Comparison of ENCODE assay signal across 22 cellular contexts in the genomic region with DNA sequence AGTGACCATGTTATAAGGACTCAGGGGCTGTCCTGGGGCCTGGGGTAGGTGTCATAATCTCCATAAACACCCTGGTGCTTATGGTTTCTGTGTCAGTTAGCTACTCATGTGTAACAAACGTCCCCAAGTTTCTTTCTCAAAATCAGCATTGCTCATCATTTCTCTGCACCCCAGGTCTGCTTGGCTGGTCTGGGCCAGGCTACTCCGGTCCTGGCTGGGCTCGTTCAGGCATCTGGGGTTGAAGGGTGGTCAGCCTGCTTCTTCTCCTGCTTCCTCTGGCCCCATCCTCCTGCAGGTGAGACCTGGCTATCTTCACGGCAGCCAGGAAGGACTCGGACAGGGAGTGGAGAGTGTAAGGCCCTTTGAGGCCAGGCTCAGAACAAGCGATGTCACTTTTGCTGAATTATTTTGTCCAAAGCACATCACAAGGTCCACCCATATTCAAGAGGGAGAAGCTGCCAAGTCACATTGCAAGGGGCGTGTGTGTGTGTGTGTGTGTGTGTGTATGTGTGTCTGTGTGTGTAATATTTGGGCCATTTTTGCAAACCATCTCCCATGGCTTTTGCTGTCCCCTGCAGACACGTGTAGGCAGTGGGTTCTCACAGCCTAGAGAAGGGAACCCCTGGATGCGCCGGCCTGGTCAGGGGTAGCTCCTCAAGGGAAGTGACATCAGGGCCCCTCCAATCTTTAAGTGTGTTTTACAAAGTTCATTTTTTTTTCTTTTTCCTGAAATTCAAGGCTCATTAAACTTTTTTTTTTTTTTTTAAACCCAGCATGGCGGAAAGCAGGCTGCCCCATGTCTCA.
DNase-seq lines count a peak whose midpoint lies in the region; ATAC-seq, FAIRE-seq and TF ChIP-seq lines count a peak whose summit lies in the region.
"Had no signal": no experiment of that assay in that cellular context is flagged by ENCODE, and none has a peak within 500 bp of the region (broad histone marks: within the 10 kb centered on the region; RNA-seq: fewer than 3 reads in every experiment).

No MANE protein-coding gene starts in this region.

- no peaks in the 10 kb centered on the region for H3K36me3 Mint-ChIP-seq in activated naive CD4-positive, alpha-beta T cell treated with anti-CD3 and anti-CD28 coated beads, Interleukin-2, amount 10 ng/mL, durations not matched to agents 7 days and 5 days

- H3K4me3 ChIP-seq in osteoblast (ENCODE audit: insufficient read depth, low read length): no peak overlapping the region
- H3K4me3 ChIP-seq in gastroesophageal sphincter: no peak overlapping the region

- no peaks in the 10 kb centered on the region for H3K27me3 ChIP-seq in osteoblast (ENCODE audit: insufficient read depth, low read length)
- peaks cover 43% of the 10 kb centered on the region for H3K27me3 ChIP-seq in gastroesophageal sphincter

- peak overlapping the region; percentile 37 for H3K27ac Mint-ChIP-seq in activated naive CD4-positive, alpha-beta T cell treated with anti-CD3 and anti-CD28 coated beads, Interleukin-2, amount 10 ng/mL, durations not matched to agents 7 days and 5 days

- H4K20me1 ChIP-seq in osteoblast (ENCODE audit: insufficient read depth, low read length): no peaks in the 10 kb centered on the region

- TF ChIP-seq POLR2A in gastroesophageal sphincter (IDR thresholded peaks at IDR 0.05): no peak

- no peak overlapping the region for H3K4me3 Mint-ChIP-seq in activated naive CD4-positive, alpha-beta T cell treated with anti-CD3 and anti-CD28 coated beads, Interleukin-2, amount 10 ng/mL, durations not matched to agents 7 days and 5 days

- H3K27ac ChIP-seq in osteoblast (ENCODE audit: low read depth, low read length) (no peak overlapping the region), gastroesophageal sphincter (no peak overlapping the region)

- no peaks in the 10 kb centered on the region for H3K79me2 ChIP-seq in osteoblast (ENCODE audit: insufficient read depth, low read length)

- TF ChIP-seq EP300 in gastroesophageal sphincter (IDR thresholded peaks at IDR 0.05): no peak

- no peaks in the 10 kb centered on the region for H3K36me3 ChIP-seq in osteoblast (ENCODE audit: insufficient read depth, low read length)
- no peaks in the 10 kb centered on the region for H3K36me3 ChIP-seq in gastroesophageal sphincter

- DNase-seq in activated naive CD4-positive, alpha-beta T cell treated with anti-CD3 and anti-CD28 coated beads, Interleukin-2, amount 10 ng/mL, durations not matched to agents 7 days and 5 days: no peak
- DNase-seq in activated naive CD4-positive, alpha-beta T cell treated with Interleukin-2 at 50 U/mL for 16 hours: no peak
- DNase-seq in GM13976 (ENCODE audit: low spot score) (peak; percentile 16), osteoblast (ENCODE audit: insufficient read length, low spot score, missing footprints) (peak; percentile 27), urothelium cell line (ENCODE audit: low spot score) (no peak)
- DNase-seq in activated naive CD4-positive, alpha-beta T cell (lab: John Stamatoyannopoulos, UW): no peak
- DNase-seq: Calu3; DMS153; DND-41; KBM-7; MV-4-11; NCI-H1105; NCI-H1436 treated with DMSO at 0.1 percent for 48 hours; NCI-H187 treated with DMSO at 0.1 percent for 48 hours; NCI-H2171 treated with DMSO at 0.1 percent for 48 hours; NCI-H524 treated with DMSO at 0.1 percent for 48 hours; NCI-H774; NK-92 treated with Interleukin-12 subunit alpha and Interleukin-12 subunit beta, amount 100 ng/mL, for 24 hours; PC-3 had no signal

- in situ Hi-C loops in GM13976 (cut with MboI; ENCODE audit: low sequenced_read_pairs, unreplicated experiment): no loop called here

- CTCF ChIA-PET in activated naive CD4-positive, alpha-beta T cell treated with anti-CD3 and anti-CD28 coated beads, Interleukin-2, amount 10 ng/mL, durations not matched to agents 7 days and 5 days (lab: Charles Lee): no interaction called here

- ATAC-seq in gastroesophageal sphincter: no peak
- ATAC-seq: PC-3, Right ventricle myocardium inferior had no signal

- no peaks in the 10 kb centered on the region for H3K9me3 Mint-ChIP-seq in activated naive CD4-positive, alpha-beta T cell treated with anti-CD3 and anti-CD28 coated beads, Interleukin-2, amount 10 ng/mL, durations not matched to agents 7 days and 5 days

- no peak overlapping the region for H3K4me2 ChIP-seq in osteoblast (ENCODE audit: insufficient read depth, low read length)

- H3K9me3 ChIP-seq in osteoblast (ENCODE audit: low read depth, low read length) (no peaks in the 10 kb centered on the region), gastroesophageal sphincter (no peaks in the 10 kb centered on the region)

- FAIRE-seq in urothelium cell line (lab: Jason Lieb, UNC): peak; percentile 30
- FAIRE-seq: GM18507 had no signal

- no peak overlapping the region for H2AFZ ChIP-seq in osteoblast (ENCODE audit: low read length)

- no peaks in the 10 kb centered on the region for H3K4me1 Mint-ChIP-seq in activated naive CD4-positive, alpha-beta T cell treated with anti-CD3 and anti-CD28 coated beads, Interleukin-2, amount 10 ng/mL, durations not matched to agents 7 days and 5 days

- TF ChIP-seq CTCF in GM13976 (IDR thresholded peaks at IDR 0.05; ENCODE audit: borderline replicate concordance, control extremely low read depth, extremely low read depth, insufficient read depth, missing control alignments): no peak
- TF ChIP-seq CTCF in osteoblast (IDR thresholded peaks at IDR 0.05; ENCODE audit: extremely low read depth, low read depth, low read length): no peak
- no peak for TF ChIP-seq CTCF in gastroesophageal sphincter (IDR thresholded peaks at IDR 0.05)

- H3K4me1 ChIP-seq in osteoblast (ENCODE audit: insufficient read depth, low read length) (no peaks in the 10 kb centered on the region), gastroesophageal sphincter (no peaks in the 10 kb centered on the region)

- WGBS in gastroesophageal sphincter (ENCODE audit: low coverage in 1 of 2), 2 donors: 69 to 83% methylated on average over 2 to 3 of the region's 11 CpGs

- H3K27me3 Mint-ChIP-seq in activated naive CD4-positive, alpha-beta T cell treated with anti-CD3 and anti-CD28 coated beads, Interleukin-2, amount 10 ng/mL, durations not matched to agents 7 days and 5 days: peaks cover 3% of the 10 kb centered on the region

Comparison
In these comparisons a context has a peak if more than half of its experiments do, and no peak if none do; other contexts are left out.
1. DNase-seq: peak in GM13976 (single experiment) and osteoblast (single experiment); none in activated naive CD4-positive, alpha-beta T cell treated with anti-CD3 and anti-CD28 coated beads, Interleukin-2, amount 10 ng/mL, durations not matched to agents 7 days and 5 days (single experiment), activated naive CD4-positive, alpha-beta T cell treated with Interleukin-2 at 50 U/mL for 16 hours (single experiment), urothelium cell line (single experiment) and activated naive CD4-positive, alpha-beta T cell (0 of 4).